ENCODE assay signal across 1 cellular context in the genomic region with DNA sequence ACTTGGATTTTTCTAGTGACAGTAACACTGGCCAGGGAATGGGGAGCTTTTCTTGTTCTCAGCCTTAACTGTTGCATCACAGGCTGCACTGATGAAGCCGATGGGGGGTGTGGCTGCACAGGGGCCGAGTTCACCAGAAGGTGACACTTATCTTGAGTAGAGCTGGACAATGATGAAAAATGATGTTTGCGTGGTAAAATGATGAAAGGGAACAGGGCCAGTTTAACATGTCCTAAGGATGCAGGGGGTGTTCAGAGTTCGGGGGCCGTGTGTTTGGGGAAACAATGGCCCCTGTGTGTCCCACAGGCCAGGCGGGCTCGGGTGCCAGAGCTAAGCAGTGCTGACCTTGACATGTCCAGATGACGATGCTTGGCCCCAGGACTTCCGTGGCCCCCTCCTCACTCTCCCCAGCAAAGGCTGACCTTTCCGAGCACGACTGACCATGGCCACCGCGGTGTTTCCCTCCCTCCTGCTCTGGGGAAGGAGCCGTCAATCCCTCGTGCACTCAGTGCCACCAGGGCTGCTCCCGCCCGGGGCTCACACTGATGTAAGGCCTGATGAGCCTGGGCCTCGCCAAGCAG.
TF ChIP-seq lines count a peak whose summit lies in the region.

No MANE protein-coding gene starts in this region.

TF ChIP-seq in HepG2, 621 proteins besides CTCF, POLR2A, EP300 and RAD21 (continued from another document and continues in another):
- TF ChIP-seq, protein P1, sequence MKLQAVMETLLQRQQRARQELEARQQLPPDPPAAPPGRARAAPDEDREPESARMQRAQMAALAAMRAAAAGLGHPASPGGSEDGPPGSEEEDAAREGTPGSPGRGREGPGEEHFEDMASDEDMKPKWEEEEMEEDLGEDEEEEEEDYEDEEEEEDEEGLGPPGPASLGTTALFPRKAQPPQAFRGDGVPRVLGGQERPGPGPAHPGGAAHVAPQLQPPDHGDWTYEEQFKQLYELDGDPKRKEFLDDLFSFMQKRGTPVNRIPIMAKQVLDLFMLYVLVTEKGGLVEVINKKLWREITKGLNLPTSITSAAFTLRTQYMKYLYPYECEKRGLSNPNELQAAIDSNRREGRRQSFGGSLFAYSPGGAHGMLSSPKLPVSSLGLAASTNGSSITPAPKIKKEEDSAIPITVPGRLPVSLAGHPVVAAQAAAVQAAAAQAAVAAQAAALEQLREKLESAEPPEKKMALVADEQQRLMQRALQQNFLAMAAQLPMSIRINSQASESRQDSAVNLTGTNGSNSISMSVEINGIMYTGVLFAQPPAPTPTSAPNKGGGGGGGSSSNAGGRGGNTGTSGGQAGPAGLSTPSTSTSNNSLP (IDR thresholded peaks at IDR 0.05; ENCODE audit: low read depth, low read length), result no peak
- TF ChIP-seq NFE2 (CRISPR knock-in tag; IDR thresholded peaks at IDR 0.05) (no peak), KDM4B (CRISPR knock-in tag; IDR thresholded peaks at IDR 0.05) (peak; percentile 14; the same call in 1 of the 2 replicates), FOXP1 (IDR thresholded peaks at IDR 0.05) (no peak), FOXP1 (CRISPR knock-in tag; IDR thresholded peaks at IDR 0.05) (peak; percentile 36; the same call in 1 of the 2 replicates), ZNF737 (CRISPR knock-in tag; IDR thresholded peaks at IDR 0.05; ENCODE audit: borderline replicate concordance) (no peak), THAP11 (CRISPR knock-in tag; IDR thresholded peaks at IDR 0.05) (peak; percentile 37; the same call in 1 of the 2 replicates), FOXA1 (IDR thresholded peaks at IDR 0.05) (no peak), FOXA1 (CRISPR knock-in tag; IDR thresholded peaks at IDR 0.05) (peak; percentile 72), ZNF549 (CRISPR knock-in tag; IDR thresholded peaks at IDR 0.05) (no peak), ZNF883 (CRISPR knock-in tag; IDR thresholded peaks at IDR 0.05; ENCODE audit: not compliant biosample characterization) (no peak), ATF7 (IDR thresholded peaks at IDR 0.05) (0 out of 2 replicates have a peak, but pooled peaks have one; percentile 17), ATF7 (CRISPR knock-in tag; IDR thresholded peaks at IDR 0.05) (no peak), MIER2 (CRISPR knock-in tag; IDR thresholded peaks at IDR 0.05) (0 out of 2 replicates have a peak, but pooled peaks have one; percentile 17), BRD4 (CRISPR knock-in tag; IDR thresholded peaks at IDR 0.05) (no peak), MTA1 (CRISPR knock-in tag; IDR thresholded peaks at IDR 0.05; ENCODE audit: borderline replicate concordance) (peak; percentile 88; the same call in 1 of the 2 replicates), MYPOP (CRISPR knock-in tag; IDR thresholded peaks at IDR 0.05) (peak; percentile 67; the same call in 1 of the 2 replicates), SOX13 (IDR thresholded peaks at IDR 0.05) (peak; percentile 62; the same call in 1 of the 2 replicates), SOX13 (CRISPR knock-in tag; conservative IDR thresholded peaks at IDR 0.05 in 1 of 2, IDR thresholded peaks at IDR 0.05 in 1 of 2) (peak in 1 of 2 experiments; percentile 85; a peak in 2 of 4 replicates), ZNF260 (CRISPR knock-in tag; IDR thresholded peaks at IDR 0.05; ENCODE audit: borderline replicate concordance, low read depth) (no peak), SRSF1 (optimal IDR thresholded peaks at IDR 0.05; ENCODE audit: low read depth, low read length) (no peak), SRF (IDR thresholded peaks at IDR 0.05; ENCODE audit: low read depth, low read length) (no peak), ZNF253 (CRISPR knock-in tag; IDR thresholded peaks at IDR 0.05; ENCODE audit: borderline replicate concordance) (peak; percentile 18; the same call in 1 of the 2 replicates), NAIF1 (CRISPR knock-in tag; IDR thresholded peaks at IDR 0.05; ENCODE audit: borderline replicate concordance) (no peak), CREM (IDR thresholded peaks at IDR 0.05) (peak; percentile 84), CREM (CRISPR knock-in tag; IDR thresholded peaks at IDR 0.05) (no peak), FOXC1 (CRISPR knock-in tag; IDR thresholded peaks at IDR 0.05; ENCODE audit: borderline replicate concordance) (peak; percentile 45; the same call in 1 of the 2 replicates), GRHL1 (CRISPR knock-in tag; conservative IDR thresholded peaks at IDR 0.05) (no peak), SMC3 (IDR thresholded peaks at IDR 0.05; ENCODE audit: low read length) (no peak), ZBTB7A (CRISPR knock-in tag; IDR thresholded peaks at IDR 0.05) (peak; percentile 88; the same call in 1 of the 2 replicates), ZNF160 (CRISPR knock-in tag; IDR thresholded peaks at IDR 0.05) (no peak), TARDBP (CRISPR knock-in tag; IDR thresholded peaks at IDR 0.05) (no peak; the same call in 1 of the 2 replicates), ZNF136 (CRISPR knock-in tag; IDR thresholded peaks at IDR 0.05; ENCODE audit: low read depth) (no peak), PITX1 (CRISPR knock-in tag; IDR thresholded peaks at IDR 0.05) (peak; percentile 78), ZNF230 (CRISPR knock-in tag; IDR thresholded peaks at IDR 0.05) (no peak), ZFP1 (CRISPR knock-in tag; IDR thresholded peaks at IDR 0.05) (0 out of 2 replicates have a peak, but pooled peaks have one; percentile 31), TGIF2 (CRISPR knock-in tag; IDR thresholded peaks at IDR 0.05) (peak; percentile 49), HOXA9 (CRISPR knock-in tag; IDR thresholded peaks at IDR 0.05; ENCODE audit: borderline replicate concordance) (no peak), ZNF331 (CRISPR knock-in tag; IDR thresholded peaks at IDR 0.05) (no peak; the same call in 1 of the 2 replicates), NCOA2 (CRISPR knock-in tag; IDR thresholded peaks at IDR 0.05) (peak; percentile 90)
- TF ChIP-seq, protein P2, sequence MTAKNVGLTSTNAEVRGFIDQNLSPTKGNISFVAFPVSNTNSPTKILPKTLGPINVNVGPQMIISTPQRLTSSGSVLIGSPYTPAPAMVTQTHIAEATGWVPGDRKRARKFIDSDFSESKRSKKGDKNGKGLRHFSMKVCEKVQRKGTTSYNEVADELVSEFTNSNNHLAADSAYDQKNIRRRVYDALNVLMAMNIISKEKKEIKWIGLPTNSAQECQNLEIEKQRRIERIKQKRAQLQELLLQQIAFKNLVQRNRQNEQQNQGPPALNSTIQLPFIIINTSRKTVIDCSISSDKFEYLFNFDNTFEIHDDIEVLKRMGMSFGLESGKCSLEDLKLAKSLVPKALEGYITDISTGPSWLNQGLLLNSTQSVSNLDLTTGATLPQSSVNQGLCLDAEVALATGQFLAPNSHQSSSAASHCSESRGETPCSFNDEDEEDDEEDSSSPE (CRISPR knock-in tag; IDR thresholded peaks at IDR 0.05), result peak; percentile 65
- TF ChIP-seq, protein P3, sequence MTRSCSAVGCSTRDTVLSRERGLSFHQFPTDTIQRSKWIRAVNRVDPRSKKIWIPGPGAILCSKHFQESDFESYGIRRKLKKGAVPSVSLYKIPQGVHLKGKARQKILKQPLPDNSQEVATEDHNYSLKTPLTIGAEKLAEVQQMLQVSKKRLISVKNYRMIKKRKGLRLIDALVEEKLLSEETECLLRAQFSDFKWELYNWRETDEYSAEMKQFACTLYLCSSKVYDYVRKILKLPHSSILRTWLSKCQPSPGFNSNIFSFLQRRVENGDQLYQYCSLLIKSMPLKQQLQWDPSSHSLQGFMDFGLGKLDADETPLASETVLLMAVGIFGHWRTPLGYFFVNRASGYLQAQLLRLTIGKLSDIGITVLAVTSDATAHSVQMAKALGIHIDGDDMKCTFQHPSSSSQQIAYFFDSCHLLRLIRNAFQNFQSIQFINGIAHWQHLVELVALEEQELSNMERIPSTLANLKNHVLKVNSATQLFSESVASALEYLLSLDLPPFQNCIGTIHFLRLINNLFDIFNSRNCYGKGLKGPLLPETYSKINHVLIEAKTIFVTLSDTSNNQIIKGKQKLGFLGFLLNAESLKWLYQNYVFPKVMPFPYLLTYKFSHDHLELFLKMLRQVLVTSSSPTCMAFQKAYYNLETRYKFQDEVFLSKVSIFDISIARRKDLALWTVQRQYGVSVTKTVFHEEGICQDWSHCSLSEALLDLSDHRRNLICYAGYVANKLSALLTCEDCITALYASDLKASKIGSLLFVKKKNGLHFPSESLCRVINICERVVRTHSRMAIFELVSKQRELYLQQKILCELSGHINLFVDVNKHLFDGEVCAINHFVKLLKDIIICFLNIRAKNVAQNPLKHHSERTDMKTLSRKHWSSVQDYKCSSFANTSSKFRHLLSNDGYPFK (CRISPR knock-in tag; IDR thresholded peaks at IDR 0.05; ENCODE audit: borderline replicate concordance), result peak; percentile 44; the same call in 1 of the 2 replicates
- TF ChIP-seq, protein P4, sequence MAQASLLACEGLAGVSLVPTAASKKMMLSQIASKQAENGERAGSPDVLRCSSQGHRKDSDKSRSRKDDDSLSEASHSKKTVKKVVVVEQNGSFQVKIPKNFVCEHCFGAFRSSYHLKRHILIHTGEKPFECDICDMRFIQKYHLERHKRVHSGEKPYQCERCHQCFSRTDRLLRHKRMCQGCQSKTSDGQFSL (CRISPR knock-in tag; IDR thresholded peaks at IDR 0.05), result 0 out of 2 replicates have a peak, but pooled peaks have one; percentile 64
- TF ChIP-seq, protein P5, sequence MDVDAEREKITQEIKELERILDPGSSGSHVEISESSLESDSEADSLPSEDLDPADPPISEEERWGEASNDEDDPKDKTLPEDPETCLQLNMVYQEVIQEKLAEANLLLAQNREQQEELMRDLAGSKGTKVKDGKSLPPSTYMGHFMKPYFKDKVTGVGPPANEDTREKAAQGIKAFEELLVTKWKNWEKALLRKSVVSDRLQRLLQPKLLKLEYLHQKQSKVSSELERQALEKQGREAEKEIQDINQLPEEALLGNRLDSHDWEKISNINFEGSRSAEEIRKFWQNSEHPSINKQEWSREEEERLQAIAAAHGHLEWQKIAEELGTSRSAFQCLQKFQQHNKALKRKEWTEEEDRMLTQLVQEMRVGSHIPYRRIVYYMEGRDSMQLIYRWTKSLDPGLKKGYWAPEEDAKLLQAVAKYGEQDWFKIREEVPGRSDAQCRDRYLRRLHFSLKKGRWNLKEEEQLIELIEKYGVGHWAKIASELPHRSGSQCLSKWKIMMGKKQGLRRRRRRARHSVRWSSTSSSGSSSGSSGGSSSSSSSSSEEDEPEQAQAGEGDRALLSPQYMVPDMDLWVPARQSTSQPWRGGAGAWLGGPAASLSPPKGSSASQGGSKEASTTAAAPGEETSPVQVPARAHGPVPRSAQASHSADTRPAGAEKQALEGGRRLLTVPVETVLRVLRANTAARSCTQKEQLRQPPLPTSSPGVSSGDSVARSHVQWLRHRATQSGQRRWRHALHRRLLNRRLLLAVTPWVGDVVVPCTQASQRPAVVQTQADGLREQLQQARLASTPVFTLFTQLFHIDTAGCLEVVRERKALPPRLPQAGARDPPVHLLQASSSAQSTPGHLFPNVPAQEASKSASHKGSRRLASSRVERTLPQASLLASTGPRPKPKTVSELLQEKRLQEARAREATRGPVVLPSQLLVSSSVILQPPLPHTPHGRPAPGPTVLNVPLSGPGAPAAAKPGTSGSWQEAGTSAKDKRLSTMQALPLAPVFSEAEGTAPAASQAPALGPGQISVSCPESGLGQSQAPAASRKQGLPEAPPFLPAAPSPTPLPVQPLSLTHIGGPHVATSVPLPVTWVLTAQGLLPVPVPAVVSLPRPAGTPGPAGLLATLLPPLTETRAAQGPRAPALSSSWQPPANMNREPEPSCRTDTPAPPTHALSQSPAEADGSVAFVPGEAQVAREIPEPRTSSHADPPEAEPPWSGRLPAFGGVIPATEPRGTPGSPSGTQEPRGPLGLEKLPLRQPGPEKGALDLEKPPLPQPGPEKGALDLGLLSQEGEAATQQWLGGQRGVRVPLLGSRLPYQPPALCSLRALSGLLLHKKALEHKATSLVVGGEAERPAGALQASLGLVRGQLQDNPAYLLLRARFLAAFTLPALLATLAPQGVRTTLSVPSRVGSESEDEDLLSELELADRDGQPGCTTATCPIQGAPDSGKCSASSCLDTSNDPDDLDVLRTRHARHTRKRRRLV (CRISPR knock-in tag; IDR thresholded peaks at IDR 0.05), result no peak
- TF ChIP-seq, protein P6, sequence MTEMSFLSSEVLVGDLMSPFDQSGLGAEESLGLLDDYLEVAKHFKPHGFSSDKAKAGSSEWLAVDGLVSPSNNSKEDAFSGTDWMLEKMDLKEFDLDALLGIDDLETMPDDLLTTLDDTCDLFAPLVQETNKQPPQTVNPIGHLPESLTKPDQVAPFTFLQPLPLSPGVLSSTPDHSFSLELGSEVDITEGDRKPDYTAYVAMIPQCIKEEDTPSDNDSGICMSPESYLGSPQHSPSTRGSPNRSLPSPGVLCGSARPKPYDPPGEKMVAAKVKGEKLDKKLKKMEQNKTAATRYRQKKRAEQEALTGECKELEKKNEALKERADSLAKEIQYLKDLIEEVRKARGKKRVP (CRISPR knock-in tag; IDR thresholded peaks at IDR 0.05), result peak in 1 of 2 experiments; percentile 89; a peak in 2 of 4 replicates
- TF ChIP-seq, protein P7, sequence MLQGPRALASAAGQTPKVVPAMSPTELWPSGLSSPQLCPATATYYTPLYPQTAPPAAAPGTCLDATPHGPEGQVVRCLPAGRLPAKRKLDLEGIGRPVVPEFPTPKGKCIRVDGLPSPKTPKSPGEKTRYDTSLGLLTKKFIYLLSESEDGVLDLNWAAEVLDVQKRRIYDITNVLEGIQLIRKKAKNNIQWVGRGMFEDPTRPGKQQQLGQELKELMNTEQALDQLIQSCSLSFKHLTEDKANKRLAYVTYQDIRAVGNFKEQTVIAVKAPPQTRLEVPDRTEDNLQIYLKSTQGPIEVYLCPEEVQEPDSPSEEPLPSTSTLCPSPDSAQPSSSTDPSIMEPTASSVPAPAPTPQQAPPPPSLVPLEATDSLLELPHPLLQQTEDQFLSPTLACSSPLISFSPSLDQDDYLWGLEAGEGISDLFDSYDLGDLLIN (CRISPR knock-in tag; IDR thresholded peaks at IDR 0.05; ENCODE audit: borderline replicate concordance), result no peak
